14 cellular contexts compared by ENCODE assay signal in genomic region chr11:91209751-91210150, GRCh38.
A peak's percentile ranks its signal among the peaks of the same experiment; 100 is the strongest.
DNase-seq lines count a peak whose midpoint lies in the region; ATAC-seq, FAIRE-seq and TF ChIP-seq lines count a peak whose summit lies in the region.
"Had no signal": no experiment of that assay in that cellular context is flagged by ENCODE, and none has a peak within 500 bp of the region (broad histone marks: within the 10 kb centered on the region; RNA-seq: fewer than 3 reads in every experiment).

No MANE protein-coding gene starts in this region.

- H3K27me3 ChIP-seq in brain microvascular endothelial cell (replicated peaks), result no peaks in the 10 kb centered on the region

- peak; percentile 28 for DNase-seq in NCI-H226
- peak; percentile 58 for DNase-seq in brain microvascular endothelial cell
- peak; percentile 51 for DNase-seq in fibroblast of the aortic adventitia (ENCODE audit: low read depth)
- DNase-seq in stimulated activated CD4-positive, alpha-beta T cell treated with anti-CD3 and anti-CD28 coated beads, Interleukin-2, amount 100 ng/mL, for 48 hours, result no peak
- no peak for DNase-seq in GM12892 (ENCODE audit: insufficient read length)
- DNase-seq: CD8-positive, alpha-beta T cell; COR-L47; DMS53; GOT3; H9 had no signal

- in situ Hi-C loops in brain microvascular endothelial cell (cut with HindIII; ENCODE audit: low pct_ligation_motif_present, low sequenced_read_pairs), result no loop called here

- TF ChIP-seq POLR2A in GM12892 (IDR thresholded peaks at IDR 0.05; ENCODE audit: low read depth, low read length), result no peak

- peak overlapping the region; percentile 55 for H3K27ac ChIP-seq in brain microvascular endothelial cell

- FAIRE-seq in GM12892 (lab: Jason Lieb, UNC), result no peak
- FAIRE-seq: GM12878, K562 had no signal

- ATAC-seq in HG03045 (IDR thresholded peaks at IDR 0.05; ENCODE audit: unreplicated experiment), result no peak
- no peak for ATAC-seq in GM18861 (IDR thresholded peaks at IDR 0.05; ENCODE audit: unreplicated experiment)
- ATAC-seq: CD8-positive, alpha-beta T cell; GM12878; K562 had no signal

- H3K36me3 ChIP-seq in brain microvascular endothelial cell (replicated peaks), result no peaks in the 10 kb centered on the region

- H3K4me3 ChIP-seq in brain microvascular endothelial cell (ENCODE audit: low read depth, low read length) (no peak overlapping the region), fibroblast of the aortic adventitia (ENCODE audit: low read depth, low read length) (no peak overlapping the region)
- H3K4me3 ChIP-seq: GM12878, K562 had no signal

- no peak for TF ChIP-seq CTCF in brain microvascular endothelial cell (IDR thresholded peaks at IDR 0.05; ENCODE audit: low read depth, low read length, missing control alignments)
- no peak for TF ChIP-seq CTCF in fibroblast of the aortic adventitia (IDR thresholded peaks at IDR 0.05; ENCODE audit: insufficient read depth, low read length)

Comparison
In these comparisons a context has a peak if more than half of its experiments do, and no peak if none do; other contexts are left out.
1. DNase-seq: peak in NCI-H226 (single experiment), brain microvascular endothelial cell (single experiment) and fibroblast of the aortic adventitia (single experiment); none in stimulated activated CD4-positive, alpha-beta T cell treated with anti-CD3 and anti-CD28 coated beads, Interleukin-2, amount 100 ng/mL, for 48 hours (0 of 2) and GM12892 (single experiment).